In genomic region chr1:74083128-74083527, GRCh38 we compare ENCODE assay signal across 1 cellular context.
TF ChIP-seq lines count a peak whose summit lies in the region.

No MANE protein-coding gene starts in this region.

TF ChIP-seq in HepG2, 621 proteins besides CTCF, POLR2A, EP300 and RAD21 (continued from another document):
- no peak for TF ChIP-seq DNMT1 (CRISPR knock-in tag; IDR thresholded peaks at IDR 0.05)
- TF ChIP-seq ERF (CRISPR knock-in tag; IDR thresholded peaks at IDR 0.05): no peak
